In genomic region chr1:115447672-115448071, GRCh38 we compare ENCODE assay signal across 28 cellular contexts.
"Had no signal": no experiment of that assay in that cellular context is flagged by ENCODE, and none has a peak within 500 bp of the region (broad histone marks: within the 10 kb centered on the region; RNA-seq: fewer than 3 reads in every experiment).

No MANE protein-coding gene starts in this region.

- ATAC-seq: heart right ventricle; left colon; left lung; naive thymus-derived CD4-positive, alpha-beta T cell; right cardiac atrium; sciatic nerve; stimulated activated effector memory CD8-positive, alpha-beta T cell treated with anti-CD3 and anti-CD28 coated beads, Interleukin-12 subunit alpha, Interleukin-12 subunit beta, amount 100 ng/mL, for 72 hours; upper lobe of right lung had no signal

- DNase-seq: heart right ventricle; islet precursor cell; left colon; left lung; mesendoderm; naive thymus-derived CD4-positive, alpha-beta T cell; nucleus accumbens; posterior cingulate gyrus; retina; right cardiac atrium; stimulated activated CD4-positive, alpha-beta T cell treated with anti-CD3 and anti-CD28 coated beads, Interleukin-12 subunit alpha, Interleukin-12 subunit beta, amount 100 ng/mL, for 4 hours; stimulated activated CD4-positive, alpha-beta T cell treated with anti-CD3 and anti-CD28 coated beads, Interleukin-15, amount 100 ng/mL, for 24 hours; stimulated activated CD4-positive, alpha-beta T cell treated with anti-CD3 and anti-CD28 coated beads, Interleukin-2, amount 100 ng/mL, for 24 hours; stimulated activated CD4-positive, alpha-beta T cell treated with anti-CD3 and anti-CD28 coated beads, Interleukin-4, amount 100 ng/mL, for 24 hours; stimulated activated naive CD4-positive, alpha-beta T cell; tibial artery; trophoblast cell; upper lobe of right lung had no signal

- H3K4me1 ChIP-seq: left lung, pancreas, prostate gland, suprapubic skin, tibial artery, upper lobe of right lung had no signal

- H3K27ac ChIP-seq: heart right ventricle, hepatocyte, left lung, pancreas, prostate gland, skin epidermis, suprapubic skin, thoracic aorta, tibial artery, upper lobe of right lung had no signal

- H3K4me3 ChIP-seq: heart right ventricle, hepatocyte, left lung, lung, pancreas, prostate gland, skin epidermis, suprapubic skin, thoracic aorta, tibial artery, upper lobe of right lung had no signal

- H3K27me3 ChIP-seq: hepatocyte, left lung, pancreas, suprapubic skin, tibial artery, upper lobe of right lung had no signal

- H3K9me3 ChIP-seq: left lung, pancreas, prostate gland, suprapubic skin, thoracic aorta, tibial artery, upper lobe of right lung had no signal

- FAIRE-seq: pancreas, urothelium cell line had no signal

- H3K36me3 ChIP-seq: heart right ventricle, left lung, pancreas, prostate gland, suprapubic skin, thoracic aorta, tibial artery, upper lobe of right lung had no signal
